In genomic region chr4:663438-664428, GRCh38 we compare ENCODE assay signal across 1 cellular context.
A peak's percentile ranks its signal among the peaks of the same experiment; 100 is the strongest.
TF ChIP-seq lines count a peak whose summit lies in the region.

No MANE protein-coding gene starts in this region.

TF ChIP-seq in HepG2, 621 proteins besides CTCF, POLR2A, EP300 and RAD21:
- no peak for TF ChIP-seq GABPA (IDR thresholded peaks at IDR 0.05; ENCODE audit: low read depth, low read length)
- TF ChIP-seq GABPA (CRISPR knock-in tag; IDR thresholded peaks at IDR 0.05; ENCODE audit: low read depth) = 0 out of 2 replicates have a peak, but pooled peaks have one; percentile 16
- no peak for TF ChIP-seq KLF9 (CRISPR knock-in tag; IDR thresholded peaks at IDR 0.05; ENCODE audit: low read depth)
- TF ChIP-seq ZNF687 (CRISPR knock-in tag; IDR thresholded peaks at IDR 0.05) = peak; percentile 63
- 0 out of 2 replicates have a peak, but pooled peaks have one; percentile 11 for TF ChIP-seq ETV5 (CRISPR knock-in tag; IDR thresholded peaks at IDR 0.05; ENCODE audit: borderline replicate concordance)
- peak; percentile 25; the same call in 1 of the 2 replicates for TF ChIP-seq MYC (CRISPR knock-in tag; IDR thresholded peaks at IDR 0.05; ENCODE audit: borderline replicate concordance)
- TF ChIP-seq ZNF512 (CRISPR knock-in tag; IDR thresholded peaks at IDR 0.05) = no peak
- no peak for TF ChIP-seq MAZ (IDR thresholded peaks at IDR 0.05; ENCODE audit: borderline replicate concordance, low read depth, low read length)
- 0 out of 2 replicates have a peak, but pooled peaks have one; percentile 63 for TF ChIP-seq MAZ (CRISPR knock-in tag; IDR thresholded peaks at IDR 0.05; ENCODE audit: low read depth)
- 0 out of 2 replicates have a peak, but pooled peaks have one; percentile 23 for TF ChIP-seq ZBTB2 (CRISPR knock-in tag; IDR thresholded peaks at IDR 0.05; ENCODE audit: low read depth)
- TF ChIP-seq ZFX (CRISPR knock-in tag; IDR thresholded peaks at IDR 0.05; ENCODE audit: low read depth) = peak; percentile 27; the same call in 1 of the 2 replicates
- peak; percentile 76 for TF ChIP-seq GABPB1 (CRISPR knock-in tag; IDR thresholded peaks at IDR 0.05)
- peak; percentile 75 for TF ChIP-seq NR2C2 (CRISPR knock-in tag; IDR thresholded peaks at IDR 0.05; ENCODE audit: borderline replicate concordance)
- peak; percentile 31; the same call in 1 of the 2 replicates for TF ChIP-seq HNF1B (CRISPR knock-in tag; IDR thresholded peaks at IDR 0.05)
- peak; percentile 96 for TF ChIP-seq ZNF335 (CRISPR knock-in tag; IDR thresholded peaks at IDR 0.05)
- no peak for TF ChIP-seq MIXL1 (CRISPR knock-in tag; IDR thresholded peaks at IDR 0.05)
- TF ChIP-seq ZNF713 (CRISPR knock-in tag; IDR thresholded peaks at IDR 0.05) = no peak
- no peak for TF ChIP-seq E2F2 (CRISPR knock-in tag; IDR thresholded peaks at IDR 0.05; ENCODE audit: borderline replicate concordance)
- no peak for TF ChIP-seq RAD51 (IDR thresholded peaks at IDR 0.05; ENCODE audit: borderline replicate concordance)
- no peak for TF ChIP-seq MTERF4 (CRISPR knock-in tag; IDR thresholded peaks at IDR 0.05)
- TF ChIP-seq GATAD2A (CRISPR knock-in tag; IDR thresholded peaks at IDR 0.05) = no peak
- no peak for TF ChIP-seq KAT2B (IDR thresholded peaks at IDR 0.05; ENCODE audit: borderline replicate concordance, low read depth, low read length)
- no peak for TF ChIP-seq ASH2L (IDR thresholded peaks at IDR 0.05; ENCODE audit: insufficient read length, low read depth, low read length)
- TF ChIP-seq REL (CRISPR knock-in tag; conservative IDR thresholded peaks at IDR 0.05) = no peak
- TF ChIP-seq ZNF691 (CRISPR knock-in tag; IDR thresholded peaks at IDR 0.05; ENCODE audit: borderline replicate concordance, low read depth) = 0 out of 2 replicates have a peak, but pooled peaks have one; percentile 11
- no peak for TF ChIP-seq HHEX (CRISPR knock-in tag; IDR thresholded peaks at IDR 0.05)
- TF ChIP-seq HMGXB4 (CRISPR knock-in tag; IDR thresholded peaks at IDR 0.05; ENCODE audit: borderline replicate concordance in 1 of 2, low read depth in 1 of 2) = peak in 1 of 2 experiments; percentile 19; a peak in 1 of 4 replicates
- TF ChIP-seq TFE3 (CRISPR knock-in tag; IDR thresholded peaks at IDR 0.05) = 0 out of 2 replicates have a peak, but pooled peaks have one; percentile 11
- no peak for TF ChIP-seq ZNF281 (CRISPR knock-in tag; IDR thresholded peaks at IDR 0.05; ENCODE audit: borderline replicate concordance)
- 0 out of 2 replicates have a peak, but pooled peaks have one; percentile 13 for TF ChIP-seq SP5 (CRISPR knock-in tag; IDR thresholded peaks at IDR 0.05; ENCODE audit: borderline replicate concordance, low read depth)
- TF ChIP-seq JDP2 (CRISPR knock-in tag; IDR thresholded peaks at IDR 0.05; ENCODE audit: borderline replicate concordance) = no peak
- no peak for TF ChIP-seq ZNF101 (CRISPR knock-in tag; IDR thresholded peaks at IDR 0.05; ENCODE audit: borderline replicate concordance, low read depth)
